ENCODE assay signal across 9 cellular contexts in the genomic region with DNA sequence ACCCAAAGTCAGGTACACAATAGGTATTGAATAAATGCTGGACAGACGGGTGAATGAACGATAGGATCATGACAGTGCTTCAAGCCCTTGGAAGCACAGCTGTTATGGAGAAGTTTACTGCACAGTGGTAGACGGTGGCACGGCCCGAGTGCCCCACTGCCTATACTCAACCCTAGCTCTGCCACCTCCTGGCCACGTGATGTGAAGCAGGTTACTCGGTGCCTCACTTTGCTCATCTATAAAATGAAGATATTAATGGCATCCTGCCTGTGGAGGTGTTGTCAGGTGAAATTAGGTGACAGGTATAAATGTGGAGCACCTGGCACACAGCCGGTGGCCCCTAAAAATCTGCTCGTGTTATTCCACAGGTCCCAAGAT. TPM values are rescaled to one million over a fixed set of nuclear protein-coding genes. Genes with fewer than 3 reads are reported as not detected.
DNase-seq lines count a peak whose midpoint lies in the region; ATAC-seq lines count a peak whose summit lies in the region.
"Had no signal": no experiment of that assay in that cellular context is flagged by ENCODE, and none has a peak within 500 bp of the region (broad histone marks: within the 10 kb centered on the region; RNA-seq: fewer than 3 reads in every experiment).

No MANE protein-coding gene starts in this region.

- DNase-seq in AML-193 (lab: John Stamatoyannopoulos, UW) (peak; percentile 56 to 58), NCI-H510A (lab: John Stamatoyannopoulos, UW) (peak; percentile 22), NCI-H446 (lab: John Stamatoyannopoulos, UW) (no peak)
- peak; percentile 85 for DNase-seq in activated CD8-positive, alpha-beta memory T cell treated with anti-CD3 and anti-CD28 coated beads for 24 hours

- ATAC-seq in GM19397 (IDR thresholded peaks at IDR 0.05; ENCODE audit: unreplicated experiment) (peak; percentile 35), esophagus mucosa (peak; percentile 80), HG02588 (IDR thresholded peaks at IDR 0.05; ENCODE audit: unreplicated experiment) (no peak)

- H3K27ac ChIP-seq in skin epidermis, result peak overlapping the region in 5 of 21 experiments; percentile 9 to 76 (median 46)

- H3K4me3 ChIP-seq in skin epidermis, result peak overlapping the region in 6 of 7 experiments; percentile 7 to 31 (median 20)

RNA-seq across cellular contexts. Expression of a gene that starts 5.8 kb away (rescaled TPM):
- 1.00 TPM for total RNA-seq in esophagus mucosa

RNA-seq across cellular contexts. Expression of a gene that starts 26.5 kb away (rescaled TPM):
- total RNA-seq in esophagus mucosa, result not detected
- total RNA-seq: glomerular endothelial cell had no signal

RNA-seq across cellular contexts. Expression of a gene that starts 43.4 kb away (rescaled TPM):
- not detected for total RNA-seq in esophagus mucosa
- total RNA-seq: glomerular endothelial cell had no signal

RNA-seq across cellular contexts. Expression of a gene that starts 55.6 kb away (rescaled TPM):
- 5.5 TPM for total RNA-seq in esophagus mucosa

Comparison
In these comparisons a context has a peak if more than half of its experiments do, and no peak if none do; other contexts are left out.
1. DNase-seq: peak in AML-193 (2 of 2), NCI-H510A (single experiment) and activated CD8-positive, alpha-beta memory T cell treated with anti-CD3 and anti-CD28 coated beads for 24 hours (single experiment); none in NCI-H446 (0 of 2).